9 cellular contexts compared by ENCODE assay signal in the genomic region with DNA sequence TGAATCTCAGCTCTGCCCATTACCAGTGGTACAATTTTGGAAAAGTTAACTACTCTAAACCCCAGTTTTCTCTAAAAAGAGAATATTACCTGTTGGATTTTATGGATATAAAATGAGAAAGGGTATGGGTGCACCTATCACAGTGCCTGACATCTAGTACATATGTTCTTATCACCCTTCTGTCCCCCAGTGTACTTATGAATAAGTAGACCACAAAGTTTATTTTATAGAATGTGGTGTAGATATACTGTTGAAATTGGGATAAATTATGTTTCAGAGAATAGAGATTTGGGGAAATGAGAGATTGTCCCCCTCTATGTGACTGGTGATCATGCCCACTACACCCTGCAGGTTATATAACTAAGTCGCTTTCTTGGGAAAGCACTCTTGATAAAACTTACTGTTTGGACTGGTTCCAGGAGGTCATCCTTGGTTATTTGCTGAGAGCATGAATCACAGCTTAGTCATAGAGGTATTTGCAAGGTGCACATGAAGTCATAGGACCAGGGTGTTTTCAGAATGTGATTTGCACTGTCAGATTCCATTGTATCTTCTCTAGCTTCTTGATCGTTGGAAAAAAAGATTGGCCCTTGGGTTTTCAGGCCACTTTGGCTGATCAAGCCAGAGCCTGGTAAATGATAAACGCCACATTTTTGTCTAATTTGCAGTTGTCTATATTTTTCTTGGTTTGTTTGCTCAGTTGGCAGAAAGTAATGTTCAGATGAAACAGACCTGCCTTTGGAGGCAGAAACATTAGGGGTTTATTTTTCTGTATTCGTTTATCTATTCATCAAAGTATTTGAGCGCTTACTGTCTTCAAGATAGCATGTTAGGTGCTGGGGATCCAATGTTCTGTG. TPM values are rescaled to one million over a fixed set of nuclear protein-coding genes. Genes with fewer than 3 reads are reported as not detected.
DNase-seq lines count a peak whose midpoint lies in the region; ATAC-seq and TF ChIP-seq lines count a peak whose summit lies in the region.
"Had no signal": no experiment of that assay in that cellular context is flagged by ENCODE, and none has a peak within 500 bp of the region (broad histone marks: within the 10 kb centered on the region; RNA-seq: fewer than 3 reads in every experiment).

No MANE protein-coding gene starts in this region.

- POLR2A ChIA-PET in HEK293T (lab: Yijun Ruan, JAX): no interaction called here

- no peak overlapping the region for H3K27ac ChIP-seq in ovary

- TF ChIP-seq POLR2A in ovary (IDR thresholded peaks at IDR 0.05): no peak

- whole genome bisulfite sequencing in ovary, 3 donors: 73 to 80% (median 74%) methylated on average over 5 of the region's 5 CpGs

- intact Hi-C loops in ovary (cut with DNase I): no loop called here

- H3K9me3 ChIP-seq in ovary: no peaks in the 10 kb centered on the region

- H3K4me1 ChIP-seq in ovary (ENCODE audit: insufficient read depth): no peaks in the 10 kb centered on the region

- H3K4me3 ChIP-seq in ovary: no peak overlapping the region

- H3K36me3 ChIP-seq in ovary: no peaks in the 10 kb centered on the region

- no peak for TF ChIP-seq CTCF in omental fat pad (IDR thresholded peaks at IDR 0.05)
- TF ChIP-seq CTCF in ovary (IDR thresholded peaks at IDR 0.05): no peak

- ATAC-seq in omental fat pad (ENCODE audit: low FRiP score) (peak; percentile 74), GM21381 (IDR thresholded peaks at IDR 0.05; ENCODE audit: unreplicated experiment) (no peak)

- DNase-seq in EL (peak; percentile 67), NCI-H226 (peak; percentile 94), dermis blood vessel endothelial cell (peak; percentile 93), omental fat pad (ENCODE audit: low spot score) (no peak), NCI-H2081 (lab: John Stamatoyannopoulos, UW) (no peak), ovary (no peak), HEK293T (ENCODE audit: extremely low spot score) (no peak)
- DNase-seq: OCI-M1 had no signal

- TF ChIP-seq EP300 in ovary (IDR thresholded peaks at IDR 0.05): no peak

- CTCF ChIA-PET in HEK293T (lab: Yijun Ruan, JAX): interaction anchor here (0.9 kb wide), 1 partner anchor 10 kb away, joined by 3 read pairs; no protein-coding TSS in a partner anchor

- no peaks in the 10 kb centered on the region for H3K27me3 ChIP-seq in ovary

TF ChIP-seq in HEK293T, 16 proteins besides CTCF, POLR2A, EP300 and RAD21:
- TF ChIP-seq ZNF384 (IDR thresholded peaks at IDR 0.05): no peak
- TF ChIP-seq SUZ12 (IDR thresholded peaks at IDR 0.05): no peak
- TF ChIP-seq FOXM1 (IDR thresholded peaks at IDR 0.05; ENCODE audit: borderline replicate concordance): no peak
- no peak for TF ChIP-seq FOXK2 (IDR thresholded peaks at IDR 0.05)

RNA-seq across cellular contexts. Expression of a gene that starts 21.3 kb away (rescaled TPM):
- 77.5 and 143 TPM in 2 replicates for total RNA-seq in dermis blood vessel endothelial cell
- 10 to 100 TPM; 19.9 to 37.4 (median 31.9) TPM for total RNA-seq in omental fat pad
- 10 to 100 TPM; 14.6 to 29.4 (median 16.2) TPM for total RNA-seq in ovary
- polyA plus RNA-seq in ovary: 10 to 100 TPM; 13.3 to 23.1 TPM

RNA-seq across cellular contexts. Expression of a gene that starts 34.1 kb away (rescaled TPM):
- total RNA-seq in dermis blood vessel endothelial cell: 35.9 and 44.5 TPM in 2 replicates
- 10 to 100 TPM; 28.1 to 50.9 (median 38.3) TPM for total RNA-seq in omental fat pad
- total RNA-seq in ovary: 10 to 100 TPM; 30.0 to 40.4 (median 35.9) TPM
- polyA plus RNA-seq in ovary: 10 to 100 TPM; 45.4 to 68.1 TPM

Comparison
In these comparisons a context has a peak if more than half of its experiments do, and no peak if none do; other contexts are left out.
1. DNase-seq: peak in EL (single experiment), NCI-H226 (single experiment) and dermis blood vessel endothelial cell (single experiment); none in omental fat pad (single experiment), NCI-H2081 (0 of 2), ovary (0 of 5) and HEK293T (single experiment).